10 cellular contexts compared by ENCODE assay signal in genomic region chr10:129332476-129332875, GRCh38.
DNase-seq lines count a peak whose midpoint lies in the region; ATAC-seq and TF ChIP-seq lines count a peak whose summit lies in the region.
"Had no signal": no experiment of that assay in that cellular context is flagged by ENCODE, and none has a peak within 500 bp of the region (broad histone marks: within the 10 kb centered on the region; RNA-seq: fewer than 3 reads in every experiment).

No MANE protein-coding gene starts in this region.

- H4K20me1 ChIP-seq in DOHH2 (ENCODE audit: control insufficient read depth, insufficient read depth, low read depth, low read length), result no peaks in the 10 kb centered on the region

- peaks cover 57% of the 10 kb centered on the region for H3K9me3 Mint-ChIP-seq in HFFc6
- H3K9me3 Mint-ChIP-seq in activated naive CD8-positive, alpha-beta T cell treated with anti-CD3 and anti-CD28 coated beads, Interleukin-2, amount 50 U/mL, for 24 hours, result no peaks in the 10 kb centered on the region
- H3K9me3 Mint-ChIP-seq: memory B cell; T-helper 1 cell treated with Interleukin-12 subunit alpha and Interleukin-12 subunit beta and Interleukin-4 antibody, amounts not matched to agents 30 μg/mL and 1 μg/mL, for 36 hours had no signal

- H3K79me2 ChIP-seq in DOHH2 (ENCODE audit: control insufficient read depth, low read length), result no peaks in the 10 kb centered on the region

- DNase-seq in HFFc6, result no peak
- peak; percentile 17 for DNase-seq in activated naive CD8-positive, alpha-beta T cell treated with anti-CD3 and anti-CD28 coated beads, Interleukin-2, amount 50 U/mL, for 24 hours
- peak; percentile 32 to 56 for DNase-seq in lung microvascular endothelial cell (ENCODE audit: low read depth in 2 of 2)
- no peak for DNase-seq in COR-L47 (lab: John Stamatoyannopoulos, UW)
- no peak for DNase-seq in A172 (ENCODE audit: low spot score)
- DNase-seq in SIG-M5 (lab: John Stamatoyannopoulos, UW), result no peak

- H3K36me3 ChIP-seq in DOHH2 (ENCODE audit: control insufficient read depth, low read length), result no peaks in the 10 kb centered on the region

- H3K4me3 ChIP-seq in DOHH2 (ENCODE audit: low read length), result 0 out of 2 replicates have a peak overlapping the region, but pooled peaks have one; percentile 11

- no peaks in the 10 kb centered on the region for H3K9me3 ChIP-seq in DOHH2 (ENCODE audit: control insufficient read depth, insufficient read depth, low read length)

- no peak overlapping the region for H3K27ac Mint-ChIP-seq in HFFc6
- H3K27ac Mint-ChIP-seq in activated naive CD8-positive, alpha-beta T cell treated with anti-CD3 and anti-CD28 coated beads, Interleukin-2, amount 50 U/mL, for 24 hours, result no peak overlapping the region
- H3K27ac Mint-ChIP-seq: memory B cell; T-helper 1 cell treated with Interleukin-12 subunit alpha and Interleukin-12 subunit beta and Interleukin-4 antibody, amounts not matched to agents 30 μg/mL and 1 μg/mL, for 36 hours had no signal

- H3K4me1 ChIP-seq in DOHH2 (ENCODE audit: control insufficient read depth, low read length), result no peaks in the 10 kb centered on the region; the same call in 1 of the 2 replicates

- peak; percentile 91 for TF ChIP-seq CTCF in DOHH2 (IDR thresholded peaks at IDR 0.05; ENCODE audit: low read depth, low read length, poor library complexity, severe bottlenecking)
- 0 out of 2 replicates have a peak, but pooled peaks have one; percentile 10 for TF ChIP-seq CTCF in HFFc6 (IDR thresholded peaks at IDR 0.05)

- peaks cover 4% of the 10 kb centered on the region for H3K27me3 Mint-ChIP-seq in HFFc6 (ENCODE audit: insufficient read depth)
- H3K27me3 Mint-ChIP-seq in activated naive CD8-positive, alpha-beta T cell treated with anti-CD3 and anti-CD28 coated beads, Interleukin-2, amount 50 U/mL, for 24 hours, result peaks cover 2% of the 10 kb centered on the region

- no peak overlapping the region for H3K4me3 Mint-ChIP-seq in HFFc6
- H3K4me3 Mint-ChIP-seq in activated naive CD8-positive, alpha-beta T cell treated with anti-CD3 and anti-CD28 coated beads, Interleukin-2, amount 50 U/mL, for 24 hours, result no peak overlapping the region
- H3K4me3 Mint-ChIP-seq: memory B cell; T-helper 1 cell treated with Interleukin-12 subunit alpha and Interleukin-12 subunit beta and Interleukin-4 antibody, amounts not matched to agents 30 μg/mL and 1 μg/mL, for 36 hours had no signal

- H3K27me3 ChIP-seq in DOHH2 (ENCODE audit: control insufficient read depth, low read length), result no peaks in the 10 kb centered on the region

- H3K27ac ChIP-seq in DOHH2 (ENCODE audit: low read depth, low read length), result no peak overlapping the region

- peak overlapping the region; percentile 49 for H3K4me2 ChIP-seq in DOHH2 (ENCODE audit: low read length)

- H3K36me3 Mint-ChIP-seq in HFFc6 (ENCODE audit: low read depth), result 0 out of 2 replicates have a peak, but pooled peaks cover 7% of the 10 kb centered on the region
- no peaks in the 10 kb centered on the region for H3K36me3 Mint-ChIP-seq in activated naive CD8-positive, alpha-beta T cell treated with anti-CD3 and anti-CD28 coated beads, Interleukin-2, amount 50 U/mL, for 24 hours (ENCODE audit: low read depth)
- H3K36me3 Mint-ChIP-seq: memory B cell had no signal

- no peaks in the 10 kb centered on the region for H3K9me2 ChIP-seq in DOHH2 (replicated peaks; ENCODE audit: control insufficient read depth, low read length)

- no peaks in the 10 kb centered on the region for H3K4me1 Mint-ChIP-seq in HFFc6 (ENCODE audit: low read depth)
- no peaks in the 10 kb centered on the region for H3K4me1 Mint-ChIP-seq in activated naive CD8-positive, alpha-beta T cell treated with anti-CD3 and anti-CD28 coated beads, Interleukin-2, amount 50 U/mL, for 24 hours
- H3K4me1 Mint-ChIP-seq: memory B cell had no signal

- no peaks in the 10 kb centered on the region for H3F3A ChIP-seq in DOHH2 (ENCODE audit: control insufficient read depth, insufficient read depth)

- ATAC-seq in activated naive CD8-positive, alpha-beta T cell treated with anti-CD3 and anti-CD28 coated beads, Interleukin-2, amount 50 U/mL, for 24 hours, result no peak
- no peak for ATAC-seq in HG03521 (IDR thresholded peaks at IDR 0.05; ENCODE audit: unreplicated experiment)

Comparison
In these comparisons a context has a peak if more than half of its experiments do, and no peak if none do; other contexts are left out.
1. DNase-seq: peak in activated naive CD8-positive, alpha-beta T cell treated with anti-CD3 and anti-CD28 coated beads, Interleukin-2, amount 50 U/mL, for 24 hours (single experiment) and lung microvascular endothelial cell (2 of 2); none in HFFc6 (single experiment), COR-L47 (single experiment), A172 (single experiment) and SIG-M5 (single experiment).